Comparison of ENCODE assay signal across 1 cellular context in genomic region chr2:152573168-152573567, GRCh38.
TF ChIP-seq lines count a peak whose summit lies in the region.

No MANE protein-coding gene starts in this region.

TF ChIP-seq in K562, 482 proteins besides CTCF, POLR2A, EP300 and RAD21 (continued from another document and continues in another):
- no peak for TF ChIP-seq KHSRP (IDR thresholded peaks at IDR 0.05)
- peak; percentile 63; the same call in 1 of the 2 replicates for TF ChIP-seq ARID3A (IDR thresholded peaks at IDR 0.05; ENCODE audit: borderline replicate concordance, low read depth, low read length)
- TF ChIP-seq SREBF1 (IDR thresholded peaks at IDR 0.05; ENCODE audit: borderline replicate concordance, low read depth, low read length), result no peak
- no peak for TF ChIP-seq NELFE (IDR thresholded peaks at IDR 0.05; ENCODE audit: insufficient read depth, insufficient read length)
- TF ChIP-seq CUX1 (CRISPR knock-in tag; IDR thresholded peaks at IDR 0.05), result no peak
- TF ChIP-seq ZNF232 (CRISPR knock-in tag; IDR thresholded peaks at IDR 0.05), result no peak
- no peak for TF ChIP-seq PHB (CRISPR knock-in tag; IDR thresholded peaks at IDR 0.05)
- TF ChIP-seq ZNF444 (CRISPR knock-in tag; IDR thresholded peaks at IDR 0.05), result no peak
- no peak for TF ChIP-seq RBM15 (IDR thresholded peaks at IDR 0.05; ENCODE audit: insufficient read depth, low read length)
- TF ChIP-seq ZFP91 (CRISPR knock-in tag; IDR thresholded peaks at IDR 0.05), result no peak
- TF ChIP-seq ATF4 (CRISPR knock-in tag; IDR thresholded peaks at IDR 0.05), result peak; percentile 91
- no peak for TF ChIP-seq TFE3 (CRISPR knock-in tag; IDR thresholded peaks at IDR 0.05)
- TF ChIP-seq USF1 (CRISPR knock-in tag; IDR thresholded peaks at IDR 0.05), result no peak
- no peak for TF ChIP-seq SRSF1 (IDR thresholded peaks at IDR 0.05; ENCODE audit: low read depth, low read length)
- TF ChIP-seq CHCHD3 (CRISPR knock-in tag; IDR thresholded peaks at IDR 0.05), result no peak
- no peak for TF ChIP-seq THAP12 (CRISPR knock-in tag; IDR thresholded peaks at IDR 0.05)
- no peak for TF ChIP-seq ZFPM2 (CRISPR knock-in tag; IDR thresholded peaks at IDR 0.05)
- TF ChIP-seq XRCC5 (IDR thresholded peaks at IDR 0.05; ENCODE audit: low read depth, low read length), result no peak
- no peak for TF ChIP-seq CHD2 (IDR thresholded peaks at IDR 0.05; ENCODE audit: low read depth, low read length)
- TF ChIP-seq CLOCK (CRISPR knock-in tag; IDR thresholded peaks at IDR 0.05; ENCODE audit: borderline replicate concordance), result no peak
- peak; percentile 64; the same call in 1 of the 2 replicates for TF ChIP-seq MITF (IDR thresholded peaks at IDR 0.05)
- no peak for TF ChIP-seq HNRNPL (IDR thresholded peaks at IDR 0.05; ENCODE audit: low read depth, low read length)
- peak; percentile 95 for TF ChIP-seq JUND (IDR thresholded peaks at IDR 0.05; ENCODE audit: borderline replicate concordance, low read depth, low read length)
- TF ChIP-seq JUND (tag; IDR thresholded peaks at IDR 0.05; ENCODE audit: borderline replicate concordance, low read depth, low read length), result peak; percentile 93; the same call in 2 of the 3 replicates
- no peak for TF ChIP-seq ZNF609 (CRISPR knock-in tag; IDR thresholded peaks at IDR 0.05; ENCODE audit: borderline replicate concordance)
- no peak for TF ChIP-seq ZC3H4 (CRISPR knock-in tag; IDR thresholded peaks at IDR 0.05; ENCODE audit: borderline replicate concordance)
- peak; percentile 79 for TF ChIP-seq ATF7 (IDR thresholded peaks at IDR 0.05)
- peak; percentile 84 for TF ChIP-seq ZNF584 (CRISPR knock-in tag; IDR thresholded peaks at IDR 0.05; ENCODE audit: low read depth)
- TF ChIP-seq TSC22D4 (tag; IDR thresholded peaks at IDR 0.05), result no peak
- no peak for TF ChIP-seq RBM22 (IDR thresholded peaks at IDR 0.05; ENCODE audit: low read depth, low read length, poor library complexity, severe bottlenecking)
